In the genomic region with DNA sequence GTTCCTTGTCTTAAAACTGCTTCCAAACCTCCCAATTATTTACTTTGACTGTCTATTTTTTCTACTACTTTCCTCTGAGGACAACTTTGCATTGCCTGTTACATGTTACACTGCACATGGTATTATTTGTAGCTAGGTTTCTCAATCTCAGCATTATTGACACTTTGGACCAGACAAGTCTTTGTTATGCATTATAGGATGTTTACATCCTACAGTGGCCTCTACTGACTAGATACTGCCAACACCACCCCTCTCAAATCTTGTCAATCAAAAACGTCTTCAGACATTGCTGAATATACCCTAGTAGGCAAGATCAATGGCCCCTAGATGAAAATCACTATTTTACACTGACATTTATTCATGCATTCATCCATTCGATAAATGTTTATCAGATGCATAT, we compare ENCODE assay signal across 13 cellular contexts.
DNase-seq lines count a peak whose midpoint lies in the region; ATAC-seq and TF ChIP-seq lines count a peak whose summit lies in the region.
"Had no signal": no experiment of that assay in that cellular context is flagged by ENCODE, and none has a peak within 500 bp of the region (broad histone marks: within the 10 kb centered on the region; RNA-seq: fewer than 3 reads in every experiment).

No MANE protein-coding gene starts in this region.

- TF ChIP-seq CTCF in C4-2B (conservative IDR thresholded peaks at IDR 0.05), result peak; percentile 10; the same call in 1 of the 2 replicates
- no peak for TF ChIP-seq CTCF in type B pancreatic cell (conservative IDR thresholded peaks at IDR 0.05)

- H3K27me3 Mint-ChIP-seq in type B pancreatic cell, result no peaks in the 10 kb centered on the region
- peaks cover 6% of the 10 kb centered on the region for H3K27me3 Mint-ChIP-seq in activated CD4-positive, alpha-beta T cell treated with anti-CD3 and anti-CD28 coated beads for 36 hours

- H3K36me3 Mint-ChIP-seq in type B pancreatic cell, result no peaks in the 10 kb centered on the region
- H3K36me3 Mint-ChIP-seq in activated CD4-positive, alpha-beta T cell treated with anti-CD3 and anti-CD28 coated beads for 36 hours (ENCODE audit: low read depth), result no peaks in the 10 kb centered on the region

- H3K9me3 Mint-ChIP-seq in type B pancreatic cell, result no peaks in the 10 kb centered on the region
- H3K9me3 Mint-ChIP-seq in activated CD4-positive, alpha-beta T cell treated with anti-CD3 and anti-CD28 coated beads for 36 hours (ENCODE audit: low read depth), result no peaks in the 10 kb centered on the region

- CTCF ChIA-PET in activated CD4-positive, alpha-beta T cell treated with anti-CD3 and anti-CD28 coated beads for 36 hours (lab: Charles Lee), result no interaction called here

- intact Hi-C loops in activated CD4-positive, alpha-beta T cell treated with anti-CD3 and anti-CD28 coated beads for 36 hours (cut with DNase I, micrococcal nuclease), result no loop called here

- POLR2A ChIA-PET in activated CD4-positive, alpha-beta T cell treated with anti-CD3 and anti-CD28 coated beads for 36 hours (lab: Charles Lee), result no interaction called here

- ATAC-seq in GM18867 (IDR thresholded peaks at IDR 0.05; ENCODE audit: unreplicated experiment) (peak; percentile 74), HG02870 (IDR thresholded peaks at IDR 0.05; ENCODE audit: unreplicated experiment) (peak; percentile 80), HG03108 (IDR thresholded peaks at IDR 0.05; ENCODE audit: unreplicated experiment) (no peak)
- no peak for ATAC-seq in activated CD4-positive, alpha-beta T cell treated with anti-CD3 and anti-CD28 coated beads for 36 hours

- peak; percentile 3 for DNase-seq in NCI-H460 (ENCODE audit: extremely low read depth, low read depth)
- no peak for DNase-seq in type B pancreatic cell (ENCODE audit: extremely low spot score, unreplicated experiment)
- DNase-seq in activated CD4-positive, alpha-beta T cell treated with anti-CD3 and anti-CD28 coated beads for 36 hours, result no peak
- no peak for DNase-seq in SW480 (ENCODE audit: low spot score)
- DNase-seq: activated CD4-positive, alpha-beta T cell treated with anti-CD3 and anti-CD28 coated beads, Interleukin-2, amount 50 U/mL, for 1 hour; activated effector memory CD4-positive, alpha-beta T cell treated with Interleukin-2 at 50 U/mL for 16 hours; left ventricle myocardium inferior had no signal

- H3K4me3 Mint-ChIP-seq in type B pancreatic cell, result no peak overlapping the region
- no peak overlapping the region for H3K4me3 Mint-ChIP-seq in activated CD4-positive, alpha-beta T cell treated with anti-CD3 and anti-CD28 coated beads for 36 hours

- no peak overlapping the region for H3K27ac ChIP-seq in C4-2B
- H3K27ac ChIP-seq: breast epithelium, left ventricle myocardium inferior, vagina had no signal

- peaks cover 4% of the 10 kb centered on the region for H3K4me1 Mint-ChIP-seq in type B pancreatic cell (ENCODE audit: unreplicated experiment)
- H3K4me1 Mint-ChIP-seq in activated CD4-positive, alpha-beta T cell treated with anti-CD3 and anti-CD28 coated beads for 36 hours, result no peaks in the 10 kb centered on the region

- no peak overlapping the region for H3K27ac Mint-ChIP-seq in type B pancreatic cell
- no peak overlapping the region for H3K27ac Mint-ChIP-seq in activated CD4-positive, alpha-beta T cell treated with anti-CD3 and anti-CD28 coated beads for 36 hours

Comparison
In these comparisons a context has a peak if more than half of its experiments do, and no peak if none do; other contexts are left out.
1. ATAC-seq: peak in GM18867 (single experiment) and HG02870 (single experiment); none in HG03108 (single experiment) and activated CD4-positive, alpha-beta T cell treated with anti-CD3 and anti-CD28 coated beads for 36 hours (single experiment).